Comparison of ENCODE assay signal across 8 cellular contexts in the genomic region with DNA sequence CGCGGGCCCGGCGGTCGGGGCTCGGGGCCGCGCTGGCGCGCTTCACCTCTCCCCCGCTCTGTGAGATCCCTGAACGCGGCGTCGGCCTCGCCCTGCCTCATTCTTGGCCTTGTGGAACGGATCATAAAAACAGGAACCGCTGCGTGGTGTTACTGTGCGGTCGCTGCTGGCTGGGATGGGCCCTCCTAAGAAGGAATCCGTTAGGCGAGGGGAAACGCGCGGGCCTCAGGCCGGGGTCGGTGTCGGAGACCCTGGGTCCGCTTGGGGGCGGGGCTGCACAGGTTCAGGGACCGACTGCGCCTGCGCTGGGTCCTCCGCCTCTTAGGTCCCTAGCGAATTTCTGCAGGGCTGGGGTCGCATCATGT. TPM values are rescaled to one million over a fixed set of nuclear protein-coding genes. Genes with fewer than 3 reads are reported as not detected.
DNase-seq lines count a peak whose midpoint lies in the region; ATAC-seq and TF ChIP-seq lines count a peak whose summit lies in the region.

No MANE protein-coding gene starts in this region.

- H3K9me3 ChIP-seq in CD4-positive, CD25-positive, alpha-beta regulatory T cell (ENCODE audit: control insufficient read depth in 2 of 2, low read length in 2 of 2) = no peaks in the 10 kb centered on the region
- no peaks in the 10 kb centered on the region for H3K9me3 ChIP-seq in OCI-LY7 (ENCODE audit: low read length)

- no TSS peak for BruUV-seq in OCI-LY7 (replicated peaks; lab: Mats Ljungman, UMichigan)

- peak overlapping the region; percentile 88 for H3K4me3 ChIP-seq in CD4-positive, CD25-positive, alpha-beta regulatory T cell (ENCODE audit: low read depth, low read length)
- H3K4me3 ChIP-seq in HL-60 (replicated peaks; ENCODE audit: insufficient read depth, low read length) = peak overlapping the region; percentile 52
- peak overlapping the region; percentile 92 for H3K4me3 ChIP-seq in OCI-LY7 (ENCODE audit: low read depth, low read length, poor library complexity, severe bottlenecking)

- peak; percentile 35 to 54 for ATAC-seq in CD4-positive, CD25-positive, alpha-beta regulatory T cell (ENCODE audit: low read depth in 2 of 2)
- ATAC-seq in GM19455 (IDR thresholded peaks at IDR 0.05; ENCODE audit: unreplicated experiment) (peak; percentile 43), esophagus mucosa (peak; percentile 52)
- ATAC-seq in activated T-cell treated with anti-CD3 and anti-CD28 coated beads, Interleukin-2, amount 50 U/mL, for 4 hours = peak; percentile 56 to 59

- peaks cover 13 to 59% (median 40%) of the 10 kb centered on the region in 4 donors for H3K4me1 Mint-ChIP-seq in CD4-positive, CD25-positive, alpha-beta regulatory T cell
- peaks cover 37% of the 10 kb centered on the region for H3K4me1 Mint-ChIP-seq in activated T-cell treated with anti-CD3 and anti-CD28 coated beads, Interleukin-2, amount 50 U/mL, for 4 hours (ENCODE audit: low read depth)

- H3K9me3 Mint-ChIP-seq in CD4-positive, CD25-positive, alpha-beta regulatory T cell = no peaks in the 10 kb centered on the region
- no peaks in the 10 kb centered on the region for H3K9me3 Mint-ChIP-seq in activated T-cell treated with anti-CD3 and anti-CD28 coated beads, Interleukin-2, amount 50 U/mL, for 4 hours

- CTCF ChIA-PET in OCI-LY7 (lab: Charles Lee; ENCODE audit: unreplicated experiment) = no interaction called here

- H3K4me2 ChIP-seq in OCI-LY7 (ENCODE audit: low read length) = peak overlapping the region; percentile 94

- peak overlapping the region; percentile 94 to 100 (median 99) for H3K27ac Mint-ChIP-seq in CD4-positive, CD25-positive, alpha-beta regulatory T cell

- no peaks in the 10 kb centered on the region for H3K27me3 Mint-ChIP-seq in CD4-positive, CD25-positive, alpha-beta regulatory T cell
- H3K27me3 Mint-ChIP-seq in activated T-cell treated with anti-CD3 and anti-CD28 coated beads, Interleukin-2, amount 50 U/mL, for 4 hours (ENCODE audit: low read depth) = no peaks in the 10 kb centered on the region

- POLR2A ChIA-PET in OCI-LY7 (lab: Charles Lee) = interaction anchor here (0.6 to 1.4 kb wide), 7 partner anchors 8 to 1027 kb away, joined by 3 to 7 read pairs (median 3); no protein-coding TSS in a partner anchor

- peak overlapping the region; percentile 94 to 99 (median 96) for H3K4me3 Mint-ChIP-seq in CD4-positive, CD25-positive, alpha-beta regulatory T cell
- H3K4me3 Mint-ChIP-seq in activated T-cell treated with anti-CD3 and anti-CD28 coated beads, Interleukin-2, amount 50 U/mL, for 4 hours = peak overlapping the region; percentile 96

- no peaks in the 10 kb centered on the region for H3K9me2 ChIP-seq in OCI-LY7 (ENCODE audit: insufficient read depth, low read length)

- no peaks in the 10 kb centered on the region for H3K27me3 ChIP-seq in CD4-positive, CD25-positive, alpha-beta regulatory T cell (ENCODE audit: control insufficient read depth, insufficient read depth, low read length)
- H3K27me3 ChIP-seq in HL-60 (ENCODE audit: insufficient read depth, poor library complexity, severe bottlenecking) = no peaks in the 10 kb centered on the region

- peak overlapping the region; percentile 89 for H3K27ac ChIP-seq in CD4-positive, CD25-positive, alpha-beta regulatory T cell (ENCODE audit: insufficient read depth, low read length, poor library complexity, severe bottlenecking)
- H3K27ac ChIP-seq in HL-60 (replicated peaks) = peak overlapping the region; percentile 85
- H3K27ac ChIP-seq in OCI-LY7 (ENCODE audit: low read depth, low read length, poor library complexity, severe bottlenecking) = peak overlapping the region; percentile 92

- H2AFZ ChIP-seq in OCI-LY7 (ENCODE audit: low read length) = peak overlapping the region; percentile 85; the same call in 1 of the 2 replicates

- H3K4me1 ChIP-seq in CD4-positive, CD25-positive, alpha-beta regulatory T cell (ENCODE audit: control insufficient read depth, insufficient read depth, low read length, poor library complexity, severe bottlenecking) = peaks cover 40% of the 10 kb centered on the region
- H3K4me1 ChIP-seq in OCI-LY7 (ENCODE audit: insufficient read depth, low read length, poor library complexity, severe bottlenecking) = peaks cover 31% of the 10 kb centered on the region

- peaks cover under 1% of the 10 kb centered on the region for H3K36me3 Mint-ChIP-seq in CD4-positive, CD25-positive, alpha-beta regulatory T cell
- H3K36me3 Mint-ChIP-seq in activated T-cell treated with anti-CD3 and anti-CD28 coated beads, Interleukin-2, amount 50 U/mL, for 4 hours (ENCODE audit: insufficient read depth) = peaks cover 3% of the 10 kb centered on the region

- peaks cover 59% of the 10 kb centered on the region for H3K79me2 ChIP-seq in OCI-LY7 (ENCODE audit: insufficient read depth, low read depth, low read length)

- no peak for TF ChIP-seq CTCF in HL-60 (IDR thresholded peaks at IDR 0.05; ENCODE audit: insufficient read depth, low read length)
- 0 out of 2 replicates have a peak, but pooled peaks have one; percentile 10 for TF ChIP-seq CTCF in OCI-LY7 (conservative IDR thresholded peaks at IDR 0.05; ENCODE audit: low read length)

- H4K20me1 ChIP-seq in OCI-LY7 (ENCODE audit: insufficient read depth, low read length) = peaks cover 14% of the 10 kb centered on the region; the same call in 1 of the 2 replicates

- intact Hi-C loops in OCI-LY7 (cut with micrococcal nuclease; ENCODE audit: unreplicated experiment) = loop anchor here (1.0 to 10.0 kb wide), 5 partner anchors 197 to 643 kb away; a partner anchor contains a TSS

- peak; percentile 72 to 84 (median 76) for DNase-seq in CD4-positive, CD25-positive, alpha-beta regulatory T cell
- DNase-seq in HL-60 (ENCODE audit: low read depth in 1 of 2, low spot score in 1 of 2) (peak in 1 of 2 experiments; percentile 93), OCI-LY7 (ENCODE audit: low spot score) (peak; percentile 87), myocyte (ENCODE audit: low read depth) (peak; percentile 81)
- peak; percentile 67 for DNase-seq in activated T-cell treated with anti-CD3 and anti-CD28 coated beads, Interleukin-2, amount 50 U/mL, for 4 hours
- DNase-seq in stimulated activated CD8-positive, alpha-beta memory T cell treated with anti-CD3 and anti-CD28 coated beads, Interleukin-7, amount 100 ng/mL, for 4 hours (ENCODE audit: low read depth in 2 of 2) = peak; percentile 64 to 68

- H3K36me3 ChIP-seq in CD4-positive, CD25-positive, alpha-beta regulatory T cell (ENCODE audit: control insufficient read depth, insufficient read depth, low read length) = no peaks in the 10 kb centered on the region
- peaks cover 47% of the 10 kb centered on the region for H3K36me3 ChIP-seq in OCI-LY7 (ENCODE audit: insufficient read depth, low read length)

RNA-seq across cellular contexts. Expression of a gene that starts 0.4 kb away (rescaled TPM):
- 36.7 TPM for total RNA-seq in CD4-positive, CD25-positive, alpha-beta regulatory T cell
- 10 to 100 TPM; 20.1 to 27.7 (median 24.0) TPM for polyA plus RNA-seq in CD4-positive, CD25-positive, alpha-beta regulatory T cell
- total RNA-seq in OCI-LY7 (2014; rRNA removed; shearing (Covaris generic)) = 66.5 and 70.8 TPM in 2 replicates
- total RNA-seq in OCI-LY7 (2022) (94.9 and 123 TPM in 2 replicates), esophagus mucosa (25.7 TPM), myocyte (48.5 and 68.5 TPM in 2 replicates)
- total RNA-seq in activated T-cell treated with anti-CD3 and anti-CD28 coated beads, Interleukin-2, amount 50 U/mL, for 4 hours = 10 to 100 TPM; 10.1 to 11.2 (median 10.9) TPM
- 14.2 TPM for polyA plus RNA-seq in myocyte (2012)

RNA-seq across cellular contexts. Expression of a gene that starts 5.2 kb away (rescaled TPM):
- total RNA-seq in CD4-positive, CD25-positive, alpha-beta regulatory T cell = 39.5 TPM
- 10 to 100 TPM; 36.8 to 39.5 (median 37.6) TPM for polyA plus RNA-seq in CD4-positive, CD25-positive, alpha-beta regulatory T cell
- 26.5 and 35.9 TPM in 2 replicates for total RNA-seq in OCI-LY7 (2014; rRNA removed; shearing (Covaris generic))
- total RNA-seq in OCI-LY7 (2022) (30.6 and 34.5 TPM in 2 replicates), esophagus mucosa (39.1 TPM), myocyte (95.1 and 110 TPM in 2 replicates)
- total RNA-seq in activated T-cell treated with anti-CD3 and anti-CD28 coated beads, Interleukin-2, amount 50 U/mL, for 4 hours = 10 to 100 TPM; 29.2 to 34.0 (median 30.3) TPM
- 30.4 TPM for polyA plus RNA-seq in myocyte (2012)

RNA-seq across cellular contexts. Expression of a gene that starts 49.7 kb away (rescaled TPM):
- 0.79 TPM for total RNA-seq in CD4-positive, CD25-positive, alpha-beta regulatory T cell
- under 1 TPM in 1 of 4 donors, not detected in 3; 0.12 TPM for polyA plus RNA-seq in CD4-positive, CD25-positive, alpha-beta regulatory T cell
- 0.28 and 0.49 TPM in 2 replicates for total RNA-seq in OCI-LY7 (2014; rRNA removed; shearing (Covaris generic))
- total RNA-seq in OCI-LY7 (2022) (not detected in 2 replicates), esophagus mucosa (3.7 TPM), myocyte (27.1 and 29.0 TPM in 2 replicates)
- under 1 TPM; 0.11 to 0.25 (median 0.16) TPM for total RNA-seq in activated T-cell treated with anti-CD3 and anti-CD28 coated beads, Interleukin-2, amount 50 U/mL, for 4 hours
- 28.5 TPM for polyA plus RNA-seq in myocyte (2012)
